18 cellular contexts compared by ENCODE assay signal in genomic region chr11:64347171-64347867, GRCh38. TPM values are rescaled to one million over a fixed set of nuclear protein-coding genes. Genes with fewer than 3 reads are reported as not detected.
DNase-seq lines count a peak whose midpoint lies in the region; ATAC-seq, FAIRE-seq and TF ChIP-seq lines count a peak whose summit lies in the region.
"Had no signal": no experiment of that assay in that cellular context is flagged by ENCODE, and none has a peak within 500 bp of the region (broad histone marks: within the 10 kb centered on the region; RNA-seq: fewer than 3 reads in every experiment).

No MANE protein-coding gene starts in this region.

- no peak for TF ChIP-seq RAD21 in A549 (conservative IDR thresholded peaks at IDR 0.05 in 1 of 2, IDR thresholded peaks at IDR 0.05 in 1 of 2)

- H3K79me2 ChIP-seq in GM23248 (ENCODE audit: insufficient read depth) = no peaks in the 10 kb centered on the region

- H2AFZ ChIP-seq in GM23248 = no peak overlapping the region

- CTCF ChIA-PET in A549 (lab: Yijun Ruan, JAX) = interaction anchor here (1.0 to 33.9 kb wide), 6 partner anchors 7 to 37 kb away, joined by 3 to 996 read pairs (median 153); partner anchors contain the start of genes CATSPERZ, ESRRA, PRDX5 and TRMT112
- CTCF ChIA-PET in RWPE1 (lab: Yijun Ruan, JAX) = interaction anchor here (0.5 to 0.7 kb wide), 2 partner anchors 41 to 104 kb away, joined by 4 read pairs; no protein-coding TSS in a partner anchor

- no peak overlapping the region for H3K9ac ChIP-seq in GM23248

- H3K4me3 ChIP-seq in A549 (no peak overlapping the region), GM23248 (no peak overlapping the region), tibial nerve (no peak overlapping the region)
- H3K4me3 ChIP-seq: cardiac muscle cell, Peyer's patch, suprapubic skin had no signal

- TF ChIP-seq EP300 in A549 (IDR thresholded peaks at IDR 0.05) (no peak), tibial nerve (IDR thresholded peaks at IDR 0.05) (no peak)

- no peaks in the 10 kb centered on the region for H3K36me3 ChIP-seq in GM23248 (ENCODE audit: low read depth)
- no peaks in the 10 kb centered on the region for H3K36me3 ChIP-seq in tibial nerve
- H3K36me3 ChIP-seq: cardiac muscle cell, Peyer's patch, suprapubic skin had no signal

- in situ Hi-C loops in GM23248 (cut with MboI) = no loop called here

- no peak overlapping the region for H3K4me2 ChIP-seq in A549
- H3K4me2 ChIP-seq in GM23248 (ENCODE audit: unreplicated experiment) = no peak overlapping the region

- POLR2A ChIA-PET in A549 (lab: Yijun Ruan, JAX) (interaction anchor here (1.6 kb wide), 1 partner anchor 30 kb away, joined by 4 read pairs; the partner anchor contains the start of genes PRDX5 and TRMT112), RWPE1 (lab: Yijun Ruan, JAX; ENCODE audit: low non-redundant PET) (no interaction called here)

- no peaks in the 10 kb centered on the region for H3K9me2 ChIP-seq in GM23248 (ENCODE audit: insufficient read depth)

- H3K9me3 ChIP-seq in A549 (no peaks in the 10 kb centered on the region), GM23248 (ENCODE audit: low read depth) (no peaks in the 10 kb centered on the region), tibial nerve (no peaks in the 10 kb centered on the region)
- H3K9me3 ChIP-seq: Peyer's patch, suprapubic skin had no signal

- TF ChIP-seq CTCF in A549 (IDR thresholded peaks at IDR 0.05) (no peak), RWPE1 (conservative IDR thresholded peaks at IDR 0.05; ENCODE audit: low read depth) (no peak), foreskin keratinocyte (conservative IDR thresholded peaks at IDR 0.05) (no peak), tibial nerve (IDR thresholded peaks at IDR 0.05) (no peak)

- TF ChIP-seq POLR2A in A549 (IDR thresholded peaks at IDR 0.05; ENCODE audit: low read length) (no peak), tibial nerve (IDR thresholded peaks at IDR 0.05) (no peak)

- ATAC-seq in A549 = no peak
- no peak for ATAC-seq in foreskin keratinocyte
- no peak for ATAC-seq in GM19023 (IDR thresholded peaks at IDR 0.05; ENCODE audit: unreplicated experiment)
- ATAC-seq: T-cell had no signal

- no peaks in the 10 kb centered on the region for H3K27me3 ChIP-seq in GM23248 (replicated peaks; ENCODE audit: insufficient read depth)
- no peaks in the 10 kb centered on the region for H3K27me3 ChIP-seq in foreskin keratinocyte
- no peaks in the 10 kb centered on the region for H3K27me3 ChIP-seq in tibial nerve
- H3K27me3 ChIP-seq: cardiac muscle cell, Peyer's patch, suprapubic skin had no signal

- WGBS in A549 (ENCODE audit: missing lambda C conversion rate) = 88% methylated on average over 13 of the region's 13 CpGs
- 57 to 58% methylated on average over 13 of the region's 13 CpGs for WGBS in GM23248 (ENCODE audit: low coverage in 1 of 2, low lambda C conversion rate in 2 of 2, missing lambda C conversion rate in 2 of 2), 2 experiments
- WGBS in tibial nerve, 2 donors = 85 to 89% methylated on average over 9 to 13 of the region's 13 CpGs

- FAIRE-seq in A549 (lab: Jason Lieb, UNC) = no peak
- FAIRE-seq: D721Med had no signal

- H3K27ac ChIP-seq in A549 = peak overlapping the region in 1 of 2 experiments; percentile 74; a peak in 3 of 6 replicates
- no peak overlapping the region for H3K27ac ChIP-seq in GM23248
- peak overlapping the region; percentile 92 for H3K27ac ChIP-seq in RWPE1
- no peak overlapping the region for H3K27ac ChIP-seq in foreskin keratinocyte
- no peak overlapping the region for H3K27ac ChIP-seq in tibial nerve
- H3K27ac ChIP-seq: cardiac muscle cell, Peyer's patch, suprapubic skin had no signal

- peaks cover 16% of the 10 kb centered on the region for H3K4me1 ChIP-seq in A549
- H3K4me1 ChIP-seq in GM23248 (ENCODE audit: insufficient read depth) = no peaks in the 10 kb centered on the region
- H3K4me1 ChIP-seq in foreskin keratinocyte = peaks cover 11% of the 10 kb centered on the region
- peaks cover 0 to 13% (median under 1%) of the 10 kb centered on the region in 4 donors for H3K4me1 ChIP-seq in tibial nerve

- DNase-seq in A549 (ENCODE audit: low read depth in 1 of 2, low spot score in 1 of 2) = no peak
- DNase-seq in GM23248 = peak; percentile 22
- DNase-seq in RWPE1 (ENCODE audit: low spot score) = peak; percentile 61
- peak; percentile 56 to 72 for DNase-seq in foreskin keratinocyte
- no peak for DNase-seq in tibial nerve (ENCODE audit: low spot score in 2 of 2)
- no peak for DNase-seq in central memory CD4-positive, alpha-beta T cell
- DNase-seq: activated naive CD4-positive, alpha-beta T cell treated with Interleukin-2 at 50 U/mL for 16 hours; effector CD4-positive, alpha-beta T cell; left cardiac atrium; NCI-H2081 treated with DMSO at 0.1 percent for 48 hours; NCI-H524 treated with DMSO at 0.1 percent for 48 hours; Peyer's patch; stimulated activated CD4-positive, alpha-beta T cell treated with anti-CD3 and anti-CD28 coated beads, Interleukin-4, amount 100 ng/mL, for 1 hour; T-cell had no signal

- no peaks in the 10 kb centered on the region for H3F3A ChIP-seq in GM23248 (ENCODE audit: insufficient read depth)

- H4K20me1 ChIP-seq in GM23248 (ENCODE audit: insufficient read depth) = no peaks in the 10 kb centered on the region

TF ChIP-seq in A549, 52 proteins besides CTCF, POLR2A, EP300 and RAD21 (continues in another document):
- peak; percentile 53 to 60; a peak in 2 of 4 replicates for TF ChIP-seq CEBPB (IDR thresholded peaks at IDR 0.05)
- no peak for TF ChIP-seq MAZ (IDR thresholded peaks at IDR 0.05; ENCODE audit: borderline replicate concordance, low read depth, low read length)
- no peak for TF ChIP-seq HOXB5 (CRISPR knock-in tag; IDR thresholded peaks at IDR 0.05)
- no peak for TF ChIP-seq NPAS2 (CRISPR knock-in tag; IDR thresholded peaks at IDR 0.05; ENCODE audit: borderline replicate concordance)
- no peak for TF ChIP-seq ZSCAN20 (CRISPR knock-in tag; IDR thresholded peaks at IDR 0.05)
- no peak for TF ChIP-seq CHD2 (IDR thresholded peaks at IDR 0.05; ENCODE audit: low read length, partially characterized antibody)
- TF ChIP-seq SREBF2 (IDR thresholded peaks at IDR 0.05) = no peak
- TF ChIP-seq JUN (IDR thresholded peaks at IDR 0.05) = no peak

RNA-seq across cellular contexts. Expression of gene CCDC88B, which starts 7.3 kb away (rescaled TPM):
- polyA plus RNA-seq in A549 (2011; rRNA removed) (4.8 and 5.7 TPM in 2 replicates), A549 (2017; fragmentation: RNase III; extraction: RNeasy Plus Mini Kit Qiagen cat#74134 plus additional on column Dnase treatment) (8.8 to 10.3 TPM (median 9.7 TPM) in 3 replicates), GM23248 (2016; fragmentation: Nextera tagmentation; extraction: Ambion mirVana) (2.6 and 3.1 TPM in 2 replicates), foreskin keratinocyte (5.3 and 8.9 TPM in 2 replicates)
- polyA plus RNA-seq in A549 (2012; cell fraction: cytosol; rRNA removed) = 9.6 and 10.2 TPM in 2 replicates
- 10.0 and 12.3 TPM in 2 replicates for polyA plus RNA-seq in A549 (2012; cell fraction: nucleus; rRNA removed)
- 1.4 and 1.8 TPM in 2 replicates for polyA minus RNA-seq in A549 (2011; rRNA and poly(A)+ RNA removed)
- total RNA-seq in GM23248 (2014; rRNA removed; shearing (Covaris generic)) = 1.8 TPM in 2 replicates
- total RNA-seq in foreskin keratinocyte (4.9 and 7.6 TPM in 2 replicates), tibial nerve (10 to 100 TPM in 3 of 4 donors, 1 to 10 TPM in 1; 6.9 to 48.0 (median 14.4) TPM)

RNA-seq across cellular contexts. Expression of gene RPS6KA4, which starts 11.6 kb away (rescaled TPM):
- polyA plus RNA-seq in A549 (2011; rRNA removed) = 19.1 and 21.4 TPM in 2 replicates
- 39.3 and 53.0 TPM in 2 replicates for polyA plus RNA-seq in A549 (2012; cell fraction: cytosol; rRNA removed)
- polyA plus RNA-seq in A549 (2012; cell fraction: nucleus; rRNA removed) = 69.4 and 106 TPM in 2 replicates
- 34.5 to 40.4 TPM (median 35.9 TPM) in 3 replicates for polyA plus RNA-seq in A549 (2017; fragmentation: RNase III; extraction: RNeasy Plus Mini Kit Qiagen cat#74134 plus additional on column Dnase treatment)
- 29.3 and 30.1 TPM in 2 replicates for polyA minus RNA-seq in A549 (2011; rRNA and poly(A)+ RNA removed)
- total RNA-seq in GM23248 (2014; rRNA removed; shearing (Covaris generic)) = 61.0 and 81.8 TPM in 2 replicates
- polyA plus RNA-seq in GM23248 (2016; fragmentation: Nextera tagmentation; extraction: Ambion mirVana) = 12.2 and 13.6 TPM in 2 replicates
- 86.1 and 87.6 TPM in 2 replicates for total RNA-seq in foreskin keratinocyte
- 69.4 and 74.6 TPM in 2 replicates for polyA plus RNA-seq in foreskin keratinocyte
- 10 to 100 TPM; 23.7 to 34.3 (median 26.2) TPM for total RNA-seq in tibial nerve

RNA-seq across cellular contexts. Expression of gene PRDX5, which starts 29.4 kb away (rescaled TPM):
- polyA plus RNA-seq in A549 (2011; rRNA removed) (305 and 377 TPM in 2 replicates), A549 (2017; fragmentation: RNase III; extraction: RNeasy Plus Mini Kit Qiagen cat#74134 plus additional on column Dnase treatment) (442 to 500 TPM (median 491 TPM) in 3 replicates), GM23248 (2016; fragmentation: Nextera tagmentation; extraction: Ambion mirVana) (436 and 451 TPM in 2 replicates), foreskin keratinocyte (685 and 769 TPM in 2 replicates)
- 572 and 685 TPM in 2 replicates for polyA plus RNA-seq in A549 (2012; cell fraction: cytosol; rRNA removed)
- polyA plus RNA-seq in A549 (2012; cell fraction: nucleus; rRNA removed) = 250 and 325 TPM in 2 replicates
- polyA minus RNA-seq in A549 (2011; rRNA and poly(A)+ RNA removed) = 81.0 and 91.2 TPM in 2 replicates
- 243 and 260 TPM in 2 replicates for total RNA-seq in GM23248 (2014; rRNA removed; shearing (Covaris generic))
- total RNA-seq in foreskin keratinocyte (399 and 407 TPM in 2 replicates), tibial nerve (100 to 1,000 TPM; 142 to 246 (median 204) TPM)

RNA-seq across cellular contexts. Expression of gene TRMT112, which starts 30.0 kb away (rescaled TPM):
- polyA plus RNA-seq in A549 (2011; rRNA removed) (305 and 363 TPM in 2 replicates), A549 (2017; fragmentation: RNase III; extraction: RNeasy Plus Mini Kit Qiagen cat#74134 plus additional on column Dnase treatment) (424 to 447 TPM (median 440 TPM) in 3 replicates), GM23248 (2016; fragmentation: Nextera tagmentation; extraction: Ambion mirVana) (269 and 282 TPM in 2 replicates), foreskin keratinocyte (422 and 522 TPM in 2 replicates)
- polyA plus RNA-seq in A549 (2012; cell fraction: cytosol; rRNA removed) = 405 and 507 TPM in 2 replicates
- 233 and 467 TPM in 2 replicates for polyA plus RNA-seq in A549 (2012; cell fraction: nucleus; rRNA removed)
- 74.2 and 84.5 TPM in 2 replicates for polyA minus RNA-seq in A549 (2011; rRNA and poly(A)+ RNA removed)
- total RNA-seq in GM23248 (2014; rRNA removed; shearing (Covaris generic)) = 161 and 183 TPM in 2 replicates
- total RNA-seq in foreskin keratinocyte (386 and 447 TPM in 2 replicates), tibial nerve (100 to 1,000 TPM; 290 to 381 (median 327) TPM)

RNA-seq across cellular contexts. Expression of gene ESRRA, which starts 42.0 kb away (rescaled TPM):
- polyA plus RNA-seq in A549 (2011; rRNA removed) (13.9 and 15.2 TPM in 2 replicates), A549 (2017; fragmentation: RNase III; extraction: RNeasy Plus Mini Kit Qiagen cat#74134 plus additional on column Dnase treatment) (30.9 to 35.5 TPM (median 33.5 TPM) in 3 replicates), GM23248 (2016; fragmentation: Nextera tagmentation; extraction: Ambion mirVana) (17.2 and 18.1 TPM in 2 replicates), foreskin keratinocyte (46.1 and 49.9 TPM in 2 replicates)
- 30.4 and 39.1 TPM in 2 replicates for polyA plus RNA-seq in A549 (2012; cell fraction: cytosol; rRNA removed)
- 43.3 and 53.6 TPM in 2 replicates for polyA plus RNA-seq in A549 (2012; cell fraction: nucleus; rRNA removed)
- 11.4 and 19.0 TPM in 2 replicates for polyA minus RNA-seq in A549 (2011; rRNA and poly(A)+ RNA removed)
- 38.6 and 41.9 TPM in 2 replicates for total RNA-seq in GM23248 (2014; rRNA removed; shearing (Covaris generic))
- total RNA-seq in foreskin keratinocyte (49.1 and 50.9 TPM in 2 replicates), tibial nerve (10 to 100 TPM; 26.0 to 39.3 (median 28.7) TPM)

Comparison
In these comparisons a context has a peak if more than half of its experiments do, and no peak if none do; other contexts are left out.
1. DNase-seq: peak in GM23248 (single experiment), RWPE1 (single experiment) and foreskin keratinocyte (2 of 2); none in A549 (0 of 2), tibial nerve (0 of 2) and central memory CD4-positive, alpha-beta T cell (single experiment).